In genomic region chr18:7393080-7393479, GRCh38 we compare ENCODE assay signal across 11 cellular contexts.
A peak's percentile ranks its signal among the peaks of the same experiment; 100 is the strongest.
DNase-seq lines count a peak whose midpoint lies in the region; ATAC-seq and TF ChIP-seq lines count a peak whose summit lies in the region.
"Had no signal": no experiment of that assay in that cellular context is flagged by ENCODE, and none has a peak within 500 bp of the region (broad histone marks: within the 10 kb centered on the region; RNA-seq: fewer than 3 reads in every experiment).

No MANE protein-coding gene starts in this region.

- H3K9me3 Mint-ChIP-seq in Caco-2 (ENCODE audit: unreplicated experiment): peaks cover 17% of the 10 kb centered on the region

- no peak overlapping the region for H3K27ac ChIP-seq in right atrium auricular region
- no peak overlapping the region for H3K27ac ChIP-seq in right cardiac atrium (ENCODE audit: low read length)
- no peak overlapping the region for H3K27ac ChIP-seq in WERI-Rb-1
- H3K27ac ChIP-seq in neuronal stem cell (replicated peaks; ENCODE audit: low read length): no peak overlapping the region
- H3K27ac ChIP-seq: BLaER1 treated with 17β-estradiol and CSF1 and Interleukin-3, amounts not matched to agents 10 nM and 100 nM had no signal

- H3K14ac ChIP-seq in neuronal stem cell (ENCODE audit: low read length): peak overlapping the region; percentile 39

- no peak overlapping the region for H2BK15ac ChIP-seq in neuronal stem cell (ENCODE audit: low read length)

- no peak overlapping the region for H3K9ac ChIP-seq in neuronal stem cell (ENCODE audit: low read depth, low read length, poor library complexity)
- H3K9ac ChIP-seq: BLaER1 treated with 17β-estradiol and CSF1 and Interleukin-3, amounts not matched to agents 10 nM and 100 nM had no signal

- H3K9me3 ChIP-seq in right atrium auricular region: no peaks in the 10 kb centered on the region
- H3K9me3 ChIP-seq in right cardiac atrium (ENCODE audit: control insufficient read depth, low read length): no peaks in the 10 kb centered on the region
- no peaks in the 10 kb centered on the region for H3K9me3 ChIP-seq in WERI-Rb-1 (ENCODE audit: severe bottlenecking)
- no peaks in the 10 kb centered on the region for H3K9me3 ChIP-seq in neuronal stem cell (replicated peaks in 1 of 2; ENCODE audit: control insufficient read depth in 2 of 2, insufficient read depth in 1 of 2, low read depth in 1 of 2, low read length in 2 of 2)
- H3K9me3 ChIP-seq in Caco-2: no peaks in the 10 kb centered on the region
- H3K9me3 ChIP-seq: BLaER1 treated with 17β-estradiol and CSF1 and Interleukin-3, amounts not matched to agents 10 nM and 100 nM; HAP-1 had no signal

- peak overlapping the region; percentile 5 for H3K18ac ChIP-seq in neuronal stem cell (ENCODE audit: low read length)

- H3K36me3 ChIP-seq in right atrium auricular region: no peaks in the 10 kb centered on the region
- no peaks in the 10 kb centered on the region for H3K36me3 ChIP-seq in WERI-Rb-1
- no peaks in the 10 kb centered on the region for H3K36me3 ChIP-seq in neuronal stem cell (replicated peaks in 1 of 2; ENCODE audit: control insufficient read depth in 2 of 2, insufficient read depth in 2 of 2, low read length in 2 of 2)
- H3K36me3 ChIP-seq in Caco-2 (ENCODE audit: control insufficient read depth, insufficient read depth, low read length): no peaks in the 10 kb centered on the region
- H3K36me3 ChIP-seq: BLaER1 treated with 17β-estradiol and CSF1 and Interleukin-3, amounts not matched to agents 10 nM and 100 nM; HAP-1 had no signal

- no peak overlapping the region for H3K4me3 Mint-ChIP-seq in Caco-2 (ENCODE audit: unreplicated experiment)
- H3K4me3 Mint-ChIP-seq: CD8-positive, alpha-beta T cell had no signal

- H3K36me3 Mint-ChIP-seq in Caco-2 (ENCODE audit: insufficient read depth, unreplicated experiment): no peaks in the 10 kb centered on the region
- H3K36me3 Mint-ChIP-seq: CD8-positive, alpha-beta T cell had no signal

- no peaks in the 10 kb centered on the region for H3K4me1 Mint-ChIP-seq in Caco-2 (ENCODE audit: low read depth, unreplicated experiment)

- H3K27ac Mint-ChIP-seq in Caco-2 (ENCODE audit: unreplicated experiment): no peak overlapping the region
- H3K27ac Mint-ChIP-seq: CD8-positive, alpha-beta T cell had no signal

- POLR2A ChIA-PET in Caco-2 (lab: Charles Lee): no interaction called here

- H3K27me3 Mint-ChIP-seq in Caco-2 (ENCODE audit: insufficient read depth, unreplicated experiment): peaks cover 3% of the 10 kb centered on the region

- no peak overlapping the region for H2AK5ac ChIP-seq in neuronal stem cell (ENCODE audit: low read depth, low read length)

- no peak for ATAC-seq in right cardiac atrium
- ATAC-seq: CD8-positive, alpha-beta T cell had no signal

- CTCF ChIA-PET in Caco-2 (lab: Charles Lee): interaction anchor here (1.3 kb wide), 1 partner anchor 45 kb away, joined by 3 read pairs; no protein-coding TSS in a partner anchor

- H3K4me2 ChIP-seq in neuronal stem cell (ENCODE audit: insufficient read depth, low read length, poor library complexity, severe bottlenecking): no peak overlapping the region
- H3K4me2 ChIP-seq: BLaER1 treated with 17β-estradiol and CSF1 and Interleukin-3, amounts not matched to agents 10 nM and 100 nM had no signal

- no peak overlapping the region for H4K8ac ChIP-seq in neuronal stem cell (ENCODE audit: low read depth, low read length)

- no peak overlapping the region for H3K4me3 ChIP-seq in right atrium auricular region
- no peak overlapping the region for H3K4me3 ChIP-seq in right cardiac atrium (ENCODE audit: low read length)
- H3K4me3 ChIP-seq in WERI-Rb-1 (ENCODE audit: low read depth, low read length): no peak overlapping the region
- H3K4me3 ChIP-seq in neuronal stem cell (ENCODE audit: low read length in 2 of 2): no peak overlapping the region
- no peak overlapping the region for H3K4me3 ChIP-seq in Caco-2 (ENCODE audit: low read depth, low read length)
- H3K4me3 ChIP-seq: BLaER1 treated with 17β-estradiol and CSF1 and Interleukin-3, amounts not matched to agents 10 nM and 100 nM; HAP-1 had no signal

- TF ChIP-seq CTCF in right atrium auricular region (IDR thresholded peaks at IDR 0.05): no peak
- no peak for TF ChIP-seq CTCF in WERI-Rb-1 (IDR thresholded peaks at IDR 0.05; ENCODE audit: low read depth, low read length)
- TF ChIP-seq CTCF in Caco-2 (IDR thresholded peaks at IDR 0.05; ENCODE audit: insufficient read depth in 1 of 2, low read depth in 1 of 2, low read length in 1 of 2, severe bottlenecking in 1 of 2, unreplicated experiment in 1 of 2): no peak

- intact Hi-C loops in right cardiac atrium (cut with DNase I) (no loop called here), Caco-2 (cut with micrococcal nuclease; ENCODE audit: unreplicated experiment) (no loop called here)

- BruUV-seq in Caco-2 (replicated peaks; lab: Mats Ljungman, UMichigan): no TSS peak

- 80% methylated on average over 9 of the region's 9 CpGs for WGBS in right cardiac atrium
- WGBS in neuronal stem cell (ENCODE audit: extremely low coverage in 2 of 2, insufficient read length in 2 of 2, insufficient replicate concordance in 1 of 2), 2 donors: no CpG with 5 or more reads among the region's 9 CpGs

- H3K4ac ChIP-seq in neuronal stem cell (ENCODE audit: low read length): no peak overlapping the region

- no peak overlapping the region for H2BK5ac ChIP-seq in neuronal stem cell (ENCODE audit: low read length)

- H2AFZ ChIP-seq in neuronal stem cell (ENCODE audit: low read length): no peak overlapping the region

- no peak overlapping the region for H2BK12ac ChIP-seq in neuronal stem cell (ENCODE audit: low read length)

- no peak overlapping the region for H4K91ac ChIP-seq in neuronal stem cell (ENCODE audit: low read depth, low read length, poor library complexity)

- H2BK120ac ChIP-seq in neuronal stem cell (ENCODE audit: low read depth, low read length): no peak overlapping the region

- no peaks in the 10 kb centered on the region for H3K4me1 ChIP-seq in right atrium auricular region
- no peaks in the 10 kb centered on the region for H3K4me1 ChIP-seq in right cardiac atrium (ENCODE audit: control insufficient read depth, insufficient read depth, low read length)
- peaks cover 0 to 7% of the 10 kb centered on the region in 2 donors for H3K4me1 ChIP-seq in neuronal stem cell (ENCODE audit: control insufficient read depth in 2 of 2, insufficient read depth in 1 of 2, low read depth in 1 of 2, low read length in 2 of 2)
- H3K4me1 ChIP-seq in Caco-2: 0 out of 2 replicates have a peak, but pooled peaks cover 5% of the 10 kb centered on the region
- H3K4me1 ChIP-seq: BLaER1 treated with 17β-estradiol and CSF1 and Interleukin-3, amounts not matched to agents 10 nM and 100 nM; HAP-1 had no signal

- H3K23ac ChIP-seq in neuronal stem cell (ENCODE audit: low read depth, low read length, poor library complexity): no peak overlapping the region

- DNase-seq in right atrium auricular region (ENCODE audit: low spot score) (peak; percentile 11), right cardiac atrium (no peak), WERI-Rb-1 (peak; percentile 45), neuronal stem cell (ENCODE audit: low spot score) (no peak), Caco-2 (no peak), NCI-H2081 treated with DMSO at 0.1 percent for 48 hours (lab: John Stamatoyannopoulos, UW) (no peak), KG1 (lab: John Stamatoyannopoulos, UW) (no peak)
- DNase-seq: 8988T; CD8-positive, alpha-beta T cell had no signal

- H3K79me1 ChIP-seq in neuronal stem cell (ENCODE audit: low read depth, low read length): no peaks in the 10 kb centered on the region

- no peaks in the 10 kb centered on the region for H3K27me3 ChIP-seq in right atrium auricular region
- H3K27me3 ChIP-seq in right cardiac atrium (ENCODE audit: control insufficient read depth, insufficient read depth): no peaks in the 10 kb centered on the region
- H3K27me3 ChIP-seq in WERI-Rb-1 (ENCODE audit: insufficient read depth, low read depth, severe bottlenecking): no peaks in the 10 kb centered on the region
- no peaks in the 10 kb centered on the region for H3K27me3 ChIP-seq in neuronal stem cell (ENCODE audit: control insufficient read depth in 3 of 3, insufficient read depth in 3 of 3, low read depth in 1 of 3, low read length in 3 of 3)
- no peaks in the 10 kb centered on the region for H3K27me3 ChIP-seq in Caco-2 (replicated peaks; ENCODE audit: control insufficient read depth, insufficient read depth, low read length)
- H3K27me3 ChIP-seq: BLaER1 treated with 17β-estradiol and CSF1 and Interleukin-3, amounts not matched to agents 10 nM and 100 nM had no signal

Comparison
In these comparisons a context has a peak if more than half of its experiments do, and no peak if none do; other contexts are left out.
1. DNase-seq: peak in right atrium auricular region (single experiment) and WERI-Rb-1 (single experiment); none in right cardiac atrium (0 of 3), neuronal stem cell (single experiment), Caco-2 (0 of 2), NCI-H2081 treated with DMSO at 0.1 percent for 48 hours (single experiment) and KG1 (single experiment).